Comparison of ENCODE assay signal across 2 cellular contexts in genomic region chr22:37362618-37363017, GRCh38.
TF ChIP-seq lines count a peak whose summit lies in the region.

No MANE protein-coding gene starts in this region.

TF ChIP-seq in IMR-90, 13 proteins besides CTCF, POLR2A, EP300 and RAD21 (continued from another document):
- no peak for TF ChIP-seq FOS (IDR thresholded peaks at IDR 0.05; ENCODE audit: low read depth, low read length)
- TF ChIP-seq SMC3 (IDR thresholded peaks at IDR 0.05; ENCODE audit: low read depth, low read length): no peak
- TF ChIP-seq MAZ (IDR thresholded peaks at IDR 0.05; ENCODE audit: borderline replicate concordance, low read depth, low read length): no peak
- TF ChIP-seq RCOR1 (IDR thresholded peaks at IDR 0.05; ENCODE audit: insufficient replicate concordance, low read length): no peak
- TF ChIP-seq MAFK (IDR thresholded peaks at IDR 0.05; ENCODE audit: low read depth, low read length): no peak
- no peak for TF ChIP-seq BHLHE40 (IDR thresholded peaks at IDR 0.05; ENCODE audit: low read depth, low read length)
- no peak for TF ChIP-seq NFE2L2 (IDR thresholded peaks at IDR 0.05; ENCODE audit: low read depth, low read length)
- TF ChIP-seq ELK1 (IDR thresholded peaks at IDR 0.05; ENCODE audit: borderline replicate concordance, low read depth, low read length): no peak

TF ChIP-seq in HepG2, 621 proteins besides CTCF, POLR2A, EP300 and RAD21 (continued from another document):
- TF ChIP-seq BCLAF1 (IDR thresholded peaks at IDR 0.05) (no peak), FOXC1 (CRISPR knock-in tag; IDR thresholded peaks at IDR 0.05; ENCODE audit: borderline replicate concordance) (no peak)
